25 cellular contexts compared by ENCODE assay signal in the genomic region with DNA sequence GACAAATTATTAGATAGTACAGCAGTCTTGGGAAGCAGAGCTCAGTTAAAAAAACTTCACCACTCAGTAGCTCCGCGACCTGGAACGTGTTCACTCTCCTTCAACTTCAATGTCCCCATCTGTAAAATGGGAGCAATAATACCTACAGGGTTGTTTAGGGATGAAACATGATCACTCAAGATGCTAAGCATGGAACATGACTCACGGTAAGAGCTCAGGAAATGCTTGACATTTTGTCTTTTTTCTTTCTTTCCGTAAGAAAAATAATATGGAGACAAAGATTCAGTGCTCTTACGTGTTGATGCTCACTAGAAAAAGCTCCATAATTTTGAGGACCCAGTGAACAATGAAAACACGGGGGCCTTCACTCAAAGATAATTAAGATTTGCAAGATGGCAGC.
"Had no signal": no experiment of that assay in that cellular context is flagged by ENCODE, and none has a peak within 500 bp of the region (broad histone marks: within the 10 kb centered on the region; RNA-seq: fewer than 3 reads in every experiment).

No MANE protein-coding gene starts in this region.

- H3K27me3 ChIP-seq: body of pancreas, gastrocnemius medialis, sigmoid colon, spleen, testis, upper lobe of right lung had no signal

- H3K36me3 Mint-ChIP-seq: activated naive CD8-positive, alpha-beta T cell treated with anti-CD3 and anti-CD28 coated beads, Interleukin-2, amount 10 ng/mL, durations not matched to agents 7 days and 5 days had no signal

- DNase-seq: activated CD4-positive, alpha-beta T cell treated with anti-CD3 and anti-CD28 coated beads for 4 hours; activated CD4-positive, alpha-beta T cell treated with anti-CD3 and anti-CD28 coated beads, Interleukin-2, amount 50 U/mL, for 48 hours; activated CD4-positive, CD25-positive, alpha-beta regulatory T cell; activated effector memory CD4-positive, alpha-beta T cell treated with Interleukin-2 at 50 U/mL for 16 hours; activated naive CD4-positive, alpha-beta T cell treated with anti-CD3 and anti-CD28 coated beads for 36 hours; activated naive CD8-positive, alpha-beta T cell treated with anti-CD3 and anti-CD28 coated beads, Interleukin-2, amount 10 ng/mL, durations not matched to agents 7 days and 5 days; activated T-cell treated with anti-CD3 and anti-CD28 coated beads, Interleukin-2, amount 50 U/mL, for 72 hours; amniotic stem cell; body of pancreas; effector memory CD4-positive, alpha-beta T cell; gastrocnemius medialis; head of caudate nucleus; hypothalamus; islet precursor cell; left cardiac atrium; nephron progenitor cell; nucleus accumbens; sigmoid colon; spleen; stimulated activated CD4-positive, alpha-beta T cell treated with anti-CD3 and anti-CD28 coated beads, Interleukin-4, amount 100 ng/mL, for 1 hour; stimulated activated naive CD4-positive, alpha-beta T cell; testis; upper lobe of right lung had no signal

- ATAC-seq: activated T-cell treated with anti-CD3 and anti-CD28 coated beads, Interleukin-2, amount 50 U/mL, for 72 hours; body of pancreas; gastrocnemius medialis; left cardiac atrium; upper lobe of right lung had no signal

- H3K27ac ChIP-seq: body of pancreas, gastrocnemius medialis, sigmoid colon, spleen, testis, upper lobe of right lung had no signal

- H3K9me3 ChIP-seq: body of pancreas, gastrocnemius medialis, testis, upper lobe of right lung had no signal

- H3K4me1 ChIP-seq: body of pancreas, gastrocnemius medialis, spleen, testis, upper lobe of right lung had no signal

- H3K4me3 Mint-ChIP-seq: activated naive CD4-positive, alpha-beta T cell treated with anti-CD3 and anti-CD28 coated beads for 36 hours; activated naive CD8-positive, alpha-beta T cell treated with anti-CD3 and anti-CD28 coated beads, Interleukin-2, amount 10 ng/mL, durations not matched to agents 7 days and 5 days; activated T-cell treated with anti-CD3 and anti-CD28 coated beads, Interleukin-2, amount 50 U/mL, for 72 hours; memory B cell; nephron progenitor cell; T-helper 1 cell treated with Interleukin-12 subunit alpha and Interleukin-12 subunit beta and Interleukin-4 antibody, amounts not matched to agents 30 μg/mL and 1 μg/mL, for 36 hours had no signal

- H3K4me3 ChIP-seq: body of pancreas, gastrocnemius medialis, sigmoid colon, spleen, testis, upper lobe of right lung had no signal

- H3K4me1 Mint-ChIP-seq: activated naive CD8-positive, alpha-beta T cell treated with anti-CD3 and anti-CD28 coated beads, Interleukin-2, amount 10 ng/mL, durations not matched to agents 7 days and 5 days; memory B cell; nephron progenitor cell had no signal

- H3K36me3 ChIP-seq: gastrocnemius medialis, sigmoid colon, spleen, upper lobe of right lung had no signal

- H3K27ac Mint-ChIP-seq: activated naive CD4-positive, alpha-beta T cell treated with anti-CD3 and anti-CD28 coated beads for 36 hours; activated naive CD8-positive, alpha-beta T cell treated with anti-CD3 and anti-CD28 coated beads, Interleukin-2, amount 10 ng/mL, durations not matched to agents 7 days and 5 days; activated T-cell treated with anti-CD3 and anti-CD28 coated beads, Interleukin-2, amount 50 U/mL, for 72 hours; memory B cell; T-helper 1 cell treated with Interleukin-12 subunit alpha and Interleukin-12 subunit beta and Interleukin-4 antibody, amounts not matched to agents 30 μg/mL and 1 μg/mL, for 36 hours had no signal
